10 cellular contexts compared by ENCODE assay signal in the genomic region with DNA sequence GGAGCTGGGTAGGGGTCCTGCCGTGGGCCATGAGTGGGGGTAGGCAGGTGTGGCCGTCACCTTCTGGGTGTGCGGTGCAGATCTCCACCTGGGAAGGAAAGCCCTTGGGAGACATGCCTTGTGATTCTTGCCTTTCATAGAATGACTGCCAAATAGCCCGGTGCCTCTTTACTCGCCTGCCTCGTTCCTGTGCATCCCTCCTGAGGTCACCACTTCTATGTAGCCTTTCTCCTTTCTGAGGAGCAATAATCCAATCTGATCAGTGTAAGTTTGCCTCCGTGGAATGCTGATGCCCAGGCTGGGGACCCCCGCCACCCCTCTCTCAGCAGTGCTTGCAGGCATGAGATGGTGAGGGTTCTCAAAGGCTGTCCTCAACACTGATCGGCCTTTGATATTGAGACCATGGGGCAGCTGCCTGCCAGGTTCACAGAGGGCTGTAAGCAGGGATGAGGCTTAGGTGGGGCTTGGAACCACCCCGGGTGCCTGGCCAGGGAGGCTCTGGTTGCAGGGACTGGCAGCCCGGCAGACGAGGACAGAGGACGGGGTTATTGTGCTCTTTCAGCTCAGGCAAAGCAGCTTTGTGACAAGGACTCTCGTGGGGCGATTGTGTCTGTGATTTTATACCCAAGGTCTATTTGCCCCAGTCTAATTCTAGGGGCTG.
DNase-seq lines count a peak whose midpoint lies in the region; FAIRE-seq and TF ChIP-seq lines count a peak whose summit lies in the region.
"Had no signal": no experiment of that assay in that cellular context is flagged by ENCODE, and none has a peak within 500 bp of the region (broad histone marks: within the 10 kb centered on the region; RNA-seq: fewer than 3 reads in every experiment).

No MANE protein-coding gene starts in this region.

- no peaks in the 10 kb centered on the region for H3K9me3 ChIP-seq in endodermal cell (ENCODE audit: control insufficient read depth, low read length)
- H3K9me3 ChIP-seq: A549 had no signal

- peaks cover 3% of the 10 kb centered on the region for H3K36me3 Mint-ChIP-seq in activated CD4-positive, alpha-beta T cell treated with anti-CD3 and anti-CD28 coated beads, Interleukin-2, amount 10 ng/mL, durations not matched to agents 7 days and 5 days (ENCODE audit: low read depth)
- H3K36me3 Mint-ChIP-seq in endodermal cell (ENCODE audit: low read depth): no peaks in the 10 kb centered on the region

- no peaks in the 10 kb centered on the region for H3K9me3 Mint-ChIP-seq in activated CD4-positive, alpha-beta T cell treated with anti-CD3 and anti-CD28 coated beads, Interleukin-2, amount 10 ng/mL, durations not matched to agents 7 days and 5 days
- no peaks in the 10 kb centered on the region for H3K9me3 Mint-ChIP-seq in endodermal cell

- H3K27me3 ChIP-seq in endodermal cell (ENCODE audit: control insufficient read depth, insufficient read depth, low read length, poor library complexity, severe bottlenecking): peaks cover 91% of the 10 kb centered on the region

- H3K9ac ChIP-seq in endodermal cell (ENCODE audit: extremely low read depth, low read length, poor library complexity, severe bottlenecking): no peak overlapping the region

- no peaks in the 10 kb centered on the region for H3K27me3 Mint-ChIP-seq in activated CD4-positive, alpha-beta T cell treated with anti-CD3 and anti-CD28 coated beads, Interleukin-2, amount 10 ng/mL, durations not matched to agents 7 days and 5 days
- H3K27me3 Mint-ChIP-seq in endodermal cell (ENCODE audit: insufficient read depth): peaks cover 64% of the 10 kb centered on the region

- H3K27ac Mint-ChIP-seq in activated CD4-positive, alpha-beta T cell treated with anti-CD3 and anti-CD28 coated beads, Interleukin-2, amount 10 ng/mL, durations not matched to agents 7 days and 5 days: peak overlapping the region; percentile 76
- no peak overlapping the region for H3K27ac Mint-ChIP-seq in endodermal cell

- CTCF ChIA-PET in activated CD4-positive, alpha-beta T cell treated with anti-CD3 and anti-CD28 coated beads, Interleukin-2, amount 10 ng/mL, durations not matched to agents 7 days and 5 days (lab: Charles Lee): interaction anchor here (0.6 kb wide), 2 partner anchors 9 to 15 kb away, joined by 3 read pairs; no protein-coding TSS in a partner anchor

- peaks cover 38% of the 10 kb centered on the region for H3K4me1 Mint-ChIP-seq in activated CD4-positive, alpha-beta T cell treated with anti-CD3 and anti-CD28 coated beads, Interleukin-2, amount 10 ng/mL, durations not matched to agents 7 days and 5 days
- peaks cover 6% of the 10 kb centered on the region for H3K4me1 Mint-ChIP-seq in endodermal cell

- POLR2A ChIA-PET in activated CD4-positive, alpha-beta T cell treated with anti-CD3 and anti-CD28 coated beads, Interleukin-2, amount 10 ng/mL, durations not matched to agents 7 days and 5 days (lab: Charles Lee): no interaction called here

- TF ChIP-seq CTCF in endodermal cell (conservative IDR thresholded peaks at IDR 0.05): no peak

- H3K27ac ChIP-seq in endodermal cell (ENCODE audit: low read depth, low read length): no peak overlapping the region

- no peak for DNase-seq in activated CD4-positive, alpha-beta T cell treated with anti-CD3 and anti-CD28 coated beads, Interleukin-2, amount 10 ng/mL, durations not matched to agents 7 days and 5 days
- no peak for DNase-seq in activated CD4-positive, alpha-beta T cell treated with anti-CD3 and anti-CD28 coated beads, Interleukin-2, amount 50 U/mL, for 1 hour
- peak; percentile 26 for DNase-seq in endodermal cell
- DNase-seq in myocyte (ENCODE audit: low read depth): peak; percentile 39
- no peak for DNase-seq in urothelium cell line (ENCODE audit: low spot score)
- DNase-seq in activated CD4-positive, alpha-beta T cell treated with anti-CD3 and anti-CD28 coated beads for 4 hours: no peak
- DNase-seq in CD1c-positive myeloid dendritic cell (ENCODE audit: extremely low spot score): no peak
- DNase-seq in NCI-H2196 (lab: John Stamatoyannopoulos, UW; ENCODE audit: unreplicated experiment): no peak
- DNase-seq: GDM1 had no signal

- no peak overlapping the region for H3K4me3 Mint-ChIP-seq in activated CD4-positive, alpha-beta T cell treated with anti-CD3 and anti-CD28 coated beads, Interleukin-2, amount 10 ng/mL, durations not matched to agents 7 days and 5 days
- H3K4me3 Mint-ChIP-seq in endodermal cell: no peak overlapping the region

- no peaks in the 10 kb centered on the region for H3K4me1 ChIP-seq in endodermal cell (ENCODE audit: control insufficient read depth, insufficient read depth, low read length)

- WGBS in endodermal cell (ENCODE audit: insufficient coverage in 1 of 2, insufficient read length in 1 of 2), 2 experiments: 86 to 99% methylated on average over 7 to 15 of the region's 15 CpGs

- H3K4me3 ChIP-seq in endodermal cell (ENCODE audit: low read length): no peak overlapping the region
- H3K4me3 ChIP-seq: A549 had no signal

- peak; percentile 63 for FAIRE-seq in urothelium cell line (lab: Jason Lieb, UNC)
- FAIRE-seq: A549 had no signal

- H3K36me3 ChIP-seq in endodermal cell (ENCODE audit: control insufficient read depth, insufficient read depth, low read length): no peaks in the 10 kb centered on the region

Comparison
In these comparisons a context has a peak if more than half of its experiments do, and no peak if none do; other contexts are left out.
1. DNase-seq: peak in endodermal cell (single experiment) and myocyte (single experiment); none in activated CD4-positive, alpha-beta T cell treated with anti-CD3 and anti-CD28 coated beads, Interleukin-2, amount 10 ng/mL, durations not matched to agents 7 days and 5 days (single experiment), activated CD4-positive, alpha-beta T cell treated with anti-CD3 and anti-CD28 coated beads, Interleukin-2, amount 50 U/mL, for 1 hour (single experiment), urothelium cell line (single experiment), activated CD4-positive, alpha-beta T cell treated with anti-CD3 and anti-CD28 coated beads for 4 hours (0 of 2), CD1c-positive myeloid dendritic cell (single experiment) and NCI-H2196 (single experiment).